ENCODE assay signal across 8 cellular contexts in the genomic region with DNA sequence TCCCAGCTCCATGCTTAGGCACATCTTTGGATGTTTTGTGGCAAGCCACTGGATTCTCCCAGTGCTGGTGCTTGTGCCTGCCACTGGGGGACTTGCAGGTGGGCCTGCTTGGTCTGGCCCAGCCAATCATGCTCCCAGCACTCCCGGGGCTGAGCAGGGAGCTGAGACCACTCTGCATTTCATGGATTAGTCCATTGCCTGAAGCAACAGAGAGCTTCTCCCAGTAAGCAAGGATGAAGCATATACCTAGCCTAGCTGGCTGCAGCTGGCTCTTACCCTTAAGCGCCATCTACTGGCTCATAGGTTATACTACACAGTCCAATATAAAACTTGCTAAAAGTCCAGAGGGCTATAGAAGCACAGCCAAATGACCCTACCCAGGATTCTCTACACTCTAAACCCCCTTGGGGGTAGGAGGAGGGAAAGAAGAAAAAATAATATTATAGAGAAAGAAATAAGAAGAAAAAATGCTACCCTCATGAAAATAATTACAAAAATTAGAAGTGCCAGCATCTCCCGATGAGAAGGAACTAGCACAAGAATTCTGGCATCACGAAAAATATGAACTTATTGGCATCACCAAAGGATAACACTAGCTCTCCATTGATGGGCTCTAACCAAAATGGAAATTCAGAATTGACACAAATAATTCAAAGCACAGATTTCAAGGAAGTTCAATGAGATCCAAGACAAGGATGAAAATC.
DNase-seq lines count a peak whose midpoint lies in the region; ATAC-seq and TF ChIP-seq lines count a peak whose summit lies in the region.

No MANE protein-coding gene starts in this region.

- H3K4me1 ChIP-seq in colonic mucosa = no peaks in the 10 kb centered on the region

- H3K36me3 ChIP-seq in colonic mucosa = no peaks in the 10 kb centered on the region

- no peak overlapping the region for H3K4me3 ChIP-seq in colonic mucosa

- H3K27me3 ChIP-seq in colonic mucosa = no peaks in the 10 kb centered on the region

- ATAC-seq in GM19438 (IDR thresholded peaks at IDR 0.05; ENCODE audit: low read depth, unreplicated experiment) (peak; percentile 95), HG03457 (IDR thresholded peaks at IDR 0.05; ENCODE audit: unreplicated experiment) (peak; percentile 98)

- H3K9me3 ChIP-seq in colonic mucosa = no peaks in the 10 kb centered on the region

- intact Hi-C loops in colonic mucosa (cut with DNase I) = loop anchor here (10.0 kb wide), 1 partner anchor 1002 kb away; no protein-coding TSS in a partner anchor

- peak; percentile 86 for DNase-seq in DMS53 (lab: John Stamatoyannopoulos, UW)
- peak; percentile 14 for DNase-seq in NCI-H82 treated with DMSO at 0.1 percent for 48 hours (lab: John Stamatoyannopoulos, UW; ENCODE audit: unreplicated experiment)
- DNase-seq in colonic mucosa = no peak
- DNase-seq in myocyte (ENCODE audit: low read depth) = peak; percentile 39
- DNase-seq in activated T-cell treated with anti-CD3 and anti-CD28 coated beads for 4 hours = no peak
- DNase-seq in stimulated activated CD4-positive, alpha-beta T cell treated with anti-CD3 and anti-CD28 coated beads, Interleukin-2, amount 100 ng/mL, for 48 hours = no peak

- peak; percentile 53 for TF ChIP-seq CTCF in colonic mucosa (IDR thresholded peaks at IDR 0.05)

- H3K9ac ChIP-seq in colonic mucosa (ENCODE audit: low read depth in 2 of 2, low read length in 2 of 2) = no peak overlapping the region

- H3K27ac ChIP-seq in colonic mucosa = no peak overlapping the region

Comparison
In these comparisons a context has a peak if more than half of its experiments do, and no peak if none do; other contexts are left out.
1. DNase-seq: peak in DMS53 (single experiment), NCI-H82 treated with DMSO at 0.1 percent for 48 hours (single experiment) and myocyte (single experiment); none in colonic mucosa (single experiment), activated T-cell treated with anti-CD3 and anti-CD28 coated beads for 4 hours (single experiment) and stimulated activated CD4-positive, alpha-beta T cell treated with anti-CD3 and anti-CD28 coated beads, Interleukin-2, amount 100 ng/mL, for 48 hours (0 of 2).